12 cellular contexts compared by ENCODE assay signal in genomic region chr1:89900323-89900722, GRCh38.
"Had no signal": no experiment of that assay in that cellular context is flagged by ENCODE, and none has a peak within 500 bp of the region (broad histone marks: within the 10 kb centered on the region; RNA-seq: fewer than 3 reads in every experiment).

No MANE protein-coding gene starts in this region.

- H3K36me3 ChIP-seq: ascending aorta, breast epithelium, gastroesophageal sphincter, lower lobe of right lung, thoracic aorta had no signal

- H3K9me3 Mint-ChIP-seq: endodermal cell, neural crest cell had no signal

- H3K27ac ChIP-seq: ascending aorta, breast epithelium, gastroesophageal sphincter, lower lobe of right lung, thoracic aorta had no signal

- ATAC-seq: activated CD4-positive, CD25-positive, alpha-beta regulatory T cell treated with anti-CD3 and anti-CD28 coated beads, Interleukin-2, amount 50 U/mL, for 24 hours; gastroesophageal sphincter; left colon; lower lobe of right lung had no signal

- H3K27me3 ChIP-seq: ascending aorta, breast epithelium, gastroesophageal sphincter had no signal

- DNase-seq: activated CD4-positive, alpha-beta T cell treated with anti-CD3 and anti-CD28 coated beads, Interleukin-2, amount 50 U/mL, for 1 hour; activated CD8-positive, alpha-beta memory T cell treated with anti-CD3 and anti-CD28 coated beads for 24 hours; endodermal cell; left colon; lower lobe of right lung; stimulated activated CD4-positive, alpha-beta T cell treated with anti-CD3 and anti-CD28 coated beads, Interleukin-2, amount 100 ng/mL, for 24 hours had no signal

- H3K4me3 ChIP-seq: ascending aorta, breast epithelium, gastroesophageal sphincter, lower lobe of right lung, thoracic aorta had no signal

- H3K4me3 Mint-ChIP-seq: endodermal cell, neural crest cell had no signal

- H3K9me3 ChIP-seq: ascending aorta, breast epithelium, gastroesophageal sphincter, lower lobe of right lung, thoracic aorta had no signal

- H3K4me1 ChIP-seq: ascending aorta had no signal

- H3K27ac Mint-ChIP-seq: endodermal cell had no signal
